In the genomic region with DNA sequence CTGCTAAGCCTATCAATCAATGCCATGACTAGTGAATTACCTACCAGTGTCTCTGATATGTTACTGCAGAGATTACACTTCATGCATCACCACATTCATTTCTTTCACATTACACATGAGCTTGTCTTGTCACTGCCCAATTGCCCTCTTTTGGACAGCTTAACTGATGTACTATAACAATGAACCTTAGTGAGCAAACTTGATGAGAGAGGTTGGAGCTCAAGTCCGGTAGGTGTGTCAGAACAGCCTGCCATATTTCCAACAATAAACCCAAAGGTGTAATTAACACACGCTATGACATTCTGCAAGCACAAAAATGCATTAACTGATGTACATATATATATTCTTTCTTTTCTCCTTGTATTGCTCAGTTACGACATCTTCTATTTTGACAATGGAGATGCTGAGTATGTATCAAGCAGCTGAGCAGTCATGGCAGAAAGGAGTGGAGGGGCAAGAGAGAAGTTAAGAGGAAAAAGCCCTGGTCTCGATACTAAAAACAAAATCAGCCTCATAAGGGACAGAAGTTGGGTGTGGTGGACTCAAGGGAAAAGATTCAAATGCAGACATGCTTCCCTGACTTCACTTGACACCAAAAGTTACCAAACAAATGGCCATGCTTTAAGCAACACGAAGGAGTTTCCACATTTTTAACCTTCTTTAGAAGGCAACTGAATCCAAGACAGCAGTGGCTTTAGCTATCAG, we compare ENCODE assay signal across 19 cellular contexts.
DNase-seq lines count a peak whose midpoint lies in the region; ATAC-seq and TF ChIP-seq lines count a peak whose summit lies in the region.
"Had no signal": no experiment of that assay in that cellular context is flagged by ENCODE, and none has a peak within 500 bp of the region (broad histone marks: within the 10 kb centered on the region; RNA-seq: fewer than 3 reads in every experiment).

No MANE protein-coding gene starts in this region.

- H3K36me3 ChIP-seq in effector memory CD4-positive, alpha-beta T cell (ENCODE audit: control insufficient read depth, insufficient read depth, low read length) = peaks cover 71% of the 10 kb centered on the region
- H3K36me3 ChIP-seq in spleen (peaks cover 0 to 89% (median 36%) of the 10 kb centered on the region in 6 donors), neural progenitor cell (no peaks in the 10 kb centered on the region), H7 (replicated peaks; ENCODE audit: control insufficient read depth, insufficient read depth, low read length) (no peaks in the 10 kb centered on the region; the same call in 1 of the 2 replicates)

- no peak for TF ChIP-seq POLR2A in spleen (IDR thresholded peaks at IDR 0.05)

- H3K27me3 ChIP-seq in effector memory CD4-positive, alpha-beta T cell (replicated peaks; ENCODE audit: control insufficient read depth, insufficient read depth, low read length, poor library complexity, severe bottlenecking) = no peaks in the 10 kb centered on the region
- H3K27me3 ChIP-seq in spleen (replicated peaks in 1 of 7) = no peaks in the 10 kb centered on the region
- H3K27me3 ChIP-seq in neural progenitor cell = no peaks in the 10 kb centered on the region
- no peaks in the 10 kb centered on the region for H3K27me3 ChIP-seq in H7 (ENCODE audit: control insufficient read depth, insufficient read depth, low read length)
- H3K27me3 ChIP-seq: MG63, upper lobe of right lung had no signal

- 73 to 88% (median 82%) methylated on average over 5 of the region's 5 CpGs for WGBS in spleen, 5 donors

- peaks cover 96% of the 10 kb centered on the region for H3K4me1 Mint-ChIP-seq in activated T-cell treated with anti-CD3 and anti-CD28 coated beads, Interleukin-2, amount 50 U/mL, for 24 hours (ENCODE audit: low read depth)
- H3K4me1 Mint-ChIP-seq in T-cell = peaks cover 84 to 95% (median 94%) of the 10 kb centered on the region in 3 donors
- peaks cover 44% of the 10 kb centered on the region for H3K4me1 Mint-ChIP-seq in neural progenitor cell

- H2AFZ ChIP-seq in neural progenitor cell (replicated peaks) = no peak overlapping the region

- POLR2A ChIA-PET in T-cell (lab: Charles Lee) = interaction anchor here in 1 of 2 donors (0.5 kb wide), 1 partner anchor 28 kb away, joined by 3 read pairs; no protein-coding TSS in a partner anchor

- H3K9me3 ChIP-seq in effector memory CD4-positive, alpha-beta T cell (ENCODE audit: control insufficient read depth, low read length) = no peaks in the 10 kb centered on the region
- H3K9me3 ChIP-seq in spleen (no peaks in the 10 kb centered on the region), neural progenitor cell (ENCODE audit: low read depth) (no peaks in the 10 kb centered on the region)
- H3K9me3 ChIP-seq: Caco-2, MG63, SK-N-SH, upper lobe of right lung had no signal

- H4K20me1 ChIP-seq in neural progenitor cell (ENCODE audit: low read depth) = peaks cover 35% of the 10 kb centered on the region

- no peak for DNase-seq in activated T-cell treated with anti-CD3 and anti-CD28 coated beads, Interleukin-2, amount 50 U/mL, for 24 hours
- DNase-seq in activated T-cell treated with anti-CD3 and anti-CD28 coated beads, Interleukin-2, amount 50 U/mL, for 48 hours = no peak
- no peak for DNase-seq in T-cell
- DNase-seq in effector memory CD4-positive, alpha-beta T cell = no peak
- DNase-seq in spleen = no peak
- no peak for DNase-seq in neural progenitor cell (ENCODE audit: low spot score)
- no peak for DNase-seq in HPDE6-E6E7 (ENCODE audit: extremely low spot score)
- no peak for DNase-seq in H7
- DNase-seq: ACHN, amniotic stem cell, Caco-2, GDM1, MG63, NCI-H187, NCI-H748 treated with DMSO at 0.1 percent for 48 hours, nucleus accumbens, SK-N-SH, upper lobe of right lung had no signal

- no peak overlapping the region for H3K4me3 ChIP-seq in effector memory CD4-positive, alpha-beta T cell (ENCODE audit: insufficient read depth, low read depth, low read length, poor library complexity, severe bottlenecking)
- no peak overlapping the region for H3K4me3 ChIP-seq in spleen
- H3K4me3 ChIP-seq in neural progenitor cell = no peak overlapping the region
- no peak overlapping the region for H3K4me3 ChIP-seq in H7 (ENCODE audit: insufficient read depth, low read depth, low read length)
- H3K4me3 ChIP-seq: MG63, upper lobe of right lung had no signal

- no peak overlapping the region for H3K9ac ChIP-seq in neural progenitor cell
- H3K9ac ChIP-seq: SK-N-SH had no signal

- CTCF ChIA-PET in T-cell (lab: Charles Lee) = interaction anchor here in 1 of 2 donors (0.5 to 0.6 kb wide), 2 partner anchors 43 to 534 kb away, joined by 3 to 5 read pairs; no protein-coding TSS in a partner anchor

- H3K27me3 Mint-ChIP-seq in activated T-cell treated with anti-CD3 and anti-CD28 coated beads, Interleukin-2, amount 50 U/mL, for 24 hours = no peaks in the 10 kb centered on the region
- H3K27me3 Mint-ChIP-seq in T-cell = no peaks in the 10 kb centered on the region
- H3K27me3 Mint-ChIP-seq in neural progenitor cell (ENCODE audit: insufficient read depth, low read depth) = peaks cover 3% of the 10 kb centered on the region

- H3K27ac Mint-ChIP-seq in activated T-cell treated with anti-CD3 and anti-CD28 coated beads, Interleukin-2, amount 50 U/mL, for 24 hours = no peak overlapping the region
- H3K27ac Mint-ChIP-seq in T-cell (peak overlapping the region; percentile 81 to 83), neural progenitor cell (no peak overlapping the region)

- peaks cover 99% of the 10 kb centered on the region for H3K36me3 Mint-ChIP-seq in activated T-cell treated with anti-CD3 and anti-CD28 coated beads, Interleukin-2, amount 50 U/mL, for 24 hours (ENCODE audit: low read depth)
- H3K36me3 Mint-ChIP-seq in T-cell (peaks cover 74% of the 10 kb centered on the region), neural progenitor cell (peaks cover 21% of the 10 kb centered on the region)

- no peaks in the 10 kb centered on the region for H3K9me3 Mint-ChIP-seq in activated T-cell treated with anti-CD3 and anti-CD28 coated beads, Interleukin-2, amount 50 U/mL, for 24 hours
- H3K9me3 Mint-ChIP-seq in T-cell (no peaks in the 10 kb centered on the region), neural progenitor cell (no peaks in the 10 kb centered on the region)

- TF ChIP-seq CTCF in spleen (IDR thresholded peaks at IDR 0.05 in 8 of 11, conservative IDR thresholded peaks at IDR 0.05 in 3 of 11) = no peak
- no peak for TF ChIP-seq CTCF in neural progenitor cell (IDR thresholded peaks at IDR 0.05)

- ATAC-seq in T-cell (replicated peaks in 1 of 4) = no peak

- H3K4me1 ChIP-seq in effector memory CD4-positive, alpha-beta T cell (ENCODE audit: control insufficient read depth, insufficient read depth, low read length, poor library complexity, severe bottlenecking) = peaks cover 31% of the 10 kb centered on the region
- H3K4me1 ChIP-seq in spleen (peaks cover 31 to 73% (median 56%) of the 10 kb centered on the region in 6 donors), neural progenitor cell (peaks cover 43% of the 10 kb centered on the region)

- H3K79me2 ChIP-seq in neural progenitor cell (ENCODE audit: low read depth) = no peaks in the 10 kb centered on the region

- peak overlapping the region; percentile 3 for H3K27ac ChIP-seq in effector memory CD4-positive, alpha-beta T cell (ENCODE audit: insufficient read depth, low read length, poor library complexity, severe bottlenecking)
- peak overlapping the region in 6 of 8 donors; percentile 16 to 72 (median 52) for H3K27ac ChIP-seq in spleen
- H3K27ac ChIP-seq in neural progenitor cell = no peak overlapping the region
- H3K27ac ChIP-seq: epithelial cell of prostate, upper lobe of right lung had no signal

- H3F3A ChIP-seq in neural progenitor cell (ENCODE audit: low read depth) = peaks cover 17% of the 10 kb centered on the region

- H3K4me3 Mint-ChIP-seq in activated T-cell treated with anti-CD3 and anti-CD28 coated beads, Interleukin-2, amount 50 U/mL, for 24 hours = peak overlapping the region; percentile 20
- H3K4me3 Mint-ChIP-seq in T-cell (peak overlapping the region in 1 of 3 donors; percentile 39), neural progenitor cell (no peak overlapping the region)

- H3K4me2 ChIP-seq in neural progenitor cell = no peak overlapping the region
- H3K4me2 ChIP-seq: SK-N-SH had no signal

- intact Hi-C loops in spleen (cut with DNase I; ENCODE audit: low total_unique reads) = no loop called here

Comparison
In these comparisons a context has a peak if more than half of its experiments do, and no peak if none do; other contexts are left out.
1. H3K27ac Mint-ChIP-seq: peak in T-cell (2 of 2); none in activated T-cell treated with anti-CD3 and anti-CD28 coated beads, Interleukin-2, amount 50 U/mL, for 24 hours (single experiment) and neural progenitor cell (single experiment).